1 cellular context compared by ENCODE assay signal in the genomic region with DNA sequence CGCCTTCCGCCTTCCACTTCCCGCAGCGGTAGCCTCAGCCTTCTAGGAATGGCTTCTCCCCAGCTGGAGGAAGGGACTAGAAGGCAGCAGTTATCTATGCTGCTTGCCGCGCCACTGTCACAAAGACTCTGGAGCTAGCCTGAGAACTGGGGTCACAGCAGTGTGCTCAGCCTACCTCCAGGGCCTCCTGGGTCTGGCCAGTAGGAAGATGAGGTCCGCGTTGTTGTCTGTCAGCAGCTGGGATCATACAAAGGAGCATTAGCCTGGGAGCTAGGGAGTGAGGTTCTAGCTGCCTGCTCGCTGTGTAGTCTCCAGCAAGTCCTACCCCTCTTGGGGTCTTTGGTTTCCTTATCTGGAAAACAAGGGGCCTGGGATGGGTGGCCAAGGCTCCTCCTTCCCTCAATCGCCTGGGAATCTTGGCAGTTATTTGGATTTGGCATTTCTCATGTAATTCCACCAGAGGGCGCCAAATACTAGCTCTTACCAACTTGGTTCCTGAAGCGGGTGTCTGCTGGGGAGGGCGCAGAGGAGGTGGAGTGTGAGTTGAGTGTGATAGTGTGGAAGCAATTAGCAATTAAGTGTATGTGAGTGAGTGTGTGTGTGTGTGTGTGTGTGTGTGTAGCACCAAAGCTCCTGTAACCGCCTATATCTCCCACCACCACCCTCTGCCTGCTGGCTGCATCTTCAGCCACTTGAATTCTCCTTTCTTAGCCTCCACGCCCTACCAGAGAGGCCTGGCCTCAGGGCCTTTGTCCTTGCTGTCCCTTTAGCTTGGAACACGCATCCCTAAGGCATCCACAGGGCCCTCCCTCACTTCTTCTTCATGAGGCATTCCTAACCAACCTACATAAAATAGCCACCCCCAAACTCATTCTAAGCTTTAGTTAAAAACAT.
TF ChIP-seq lines count a peak whose summit lies in the region.

No MANE protein-coding gene starts in this region.

TF ChIP-seq in HepG2, 621 proteins besides CTCF, POLR2A, EP300 and RAD21 (continued from another document):
- TF ChIP-seq, protein P1, sequence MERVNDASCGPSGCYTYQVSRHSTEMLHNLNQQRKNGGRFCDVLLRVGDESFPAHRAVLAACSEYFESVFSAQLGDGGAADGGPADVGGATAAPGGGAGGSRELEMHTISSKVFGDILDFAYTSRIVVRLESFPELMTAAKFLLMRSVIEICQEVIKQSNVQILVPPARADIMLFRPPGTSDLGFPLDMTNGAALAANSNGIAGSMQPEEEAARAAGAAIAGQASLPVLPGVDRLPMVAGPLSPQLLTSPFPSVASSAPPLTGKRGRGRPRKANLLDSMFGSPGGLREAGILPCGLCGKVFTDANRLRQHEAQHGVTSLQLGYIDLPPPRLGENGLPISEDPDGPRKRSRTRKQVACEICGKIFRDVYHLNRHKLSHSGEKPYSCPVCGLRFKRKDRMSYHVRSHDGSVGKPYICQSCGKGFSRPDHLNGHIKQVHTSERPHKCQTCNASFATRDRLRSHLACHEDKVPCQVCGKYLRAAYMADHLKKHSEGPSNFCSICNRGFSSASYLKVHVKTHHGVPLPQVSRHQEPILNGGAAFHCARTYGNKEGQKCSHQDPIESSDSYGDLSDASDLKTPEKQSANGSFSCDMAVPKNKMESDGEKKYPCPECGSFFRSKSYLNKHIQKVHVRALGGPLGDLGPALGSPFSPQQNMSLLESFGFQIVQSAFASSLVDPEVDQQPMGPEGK (CRISPR knock-in tag; IDR thresholded peaks at IDR 0.05), result peak; percentile 42
- peak; percentile 94 for TF ChIP-seq STAG1 (CRISPR knock-in tag; IDR thresholded peaks at IDR 0.05)
- no peak for TF ChIP-seq ZNF792 (CRISPR knock-in tag; IDR thresholded peaks at IDR 0.05)
- peak; percentile 49; the same call in 1 of the 2 replicates for TF ChIP-seq TSC22D2 (CRISPR knock-in tag; IDR thresholded peaks at IDR 0.05; ENCODE audit: borderline replicate concordance)
- no peak for TF ChIP-seq ZSCAN12 (CRISPR knock-in tag; IDR thresholded peaks at IDR 0.05)
- TF ChIP-seq, protein P2, sequence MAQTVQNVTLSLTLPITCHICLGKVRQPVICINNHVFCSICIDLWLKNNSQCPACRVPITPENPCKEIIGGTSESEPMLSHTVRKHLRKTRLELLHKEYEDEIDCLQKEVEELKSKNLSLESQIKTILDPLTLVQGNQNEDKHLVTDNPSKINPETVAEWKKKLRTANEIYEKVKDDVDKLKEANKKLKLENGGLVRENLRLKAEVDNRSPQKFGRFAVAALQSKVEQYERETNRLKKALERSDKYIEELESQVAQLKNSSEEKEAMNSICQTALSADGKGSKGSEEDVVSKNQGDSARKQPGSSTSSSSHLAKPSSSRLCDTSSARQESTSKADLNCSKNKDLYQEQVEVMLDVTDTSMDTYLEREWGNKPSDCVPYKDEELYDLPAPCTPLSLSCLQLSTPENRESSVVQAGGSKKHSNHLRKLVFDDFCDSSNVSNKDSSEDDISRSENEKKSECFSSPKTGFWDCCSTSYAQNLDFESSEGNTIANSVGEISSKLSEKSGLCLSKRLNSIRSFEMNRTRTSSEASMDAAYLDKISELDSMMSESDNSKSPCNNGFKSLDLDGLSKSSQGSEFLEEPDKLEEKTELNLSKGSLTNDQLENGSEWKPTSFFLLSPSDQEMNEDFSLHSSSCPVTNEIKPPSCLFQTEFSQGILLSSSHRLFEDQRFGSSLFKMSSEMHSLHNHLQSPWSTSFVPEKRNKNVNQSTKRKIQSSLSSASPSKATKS (CRISPR knock-in tag; IDR thresholded peaks at IDR 0.05), result no peak
- peak; percentile 97 for TF ChIP-seq SMC3 (IDR thresholded peaks at IDR 0.05; ENCODE audit: low read length)
- TF ChIP-seq, protein P3, sequence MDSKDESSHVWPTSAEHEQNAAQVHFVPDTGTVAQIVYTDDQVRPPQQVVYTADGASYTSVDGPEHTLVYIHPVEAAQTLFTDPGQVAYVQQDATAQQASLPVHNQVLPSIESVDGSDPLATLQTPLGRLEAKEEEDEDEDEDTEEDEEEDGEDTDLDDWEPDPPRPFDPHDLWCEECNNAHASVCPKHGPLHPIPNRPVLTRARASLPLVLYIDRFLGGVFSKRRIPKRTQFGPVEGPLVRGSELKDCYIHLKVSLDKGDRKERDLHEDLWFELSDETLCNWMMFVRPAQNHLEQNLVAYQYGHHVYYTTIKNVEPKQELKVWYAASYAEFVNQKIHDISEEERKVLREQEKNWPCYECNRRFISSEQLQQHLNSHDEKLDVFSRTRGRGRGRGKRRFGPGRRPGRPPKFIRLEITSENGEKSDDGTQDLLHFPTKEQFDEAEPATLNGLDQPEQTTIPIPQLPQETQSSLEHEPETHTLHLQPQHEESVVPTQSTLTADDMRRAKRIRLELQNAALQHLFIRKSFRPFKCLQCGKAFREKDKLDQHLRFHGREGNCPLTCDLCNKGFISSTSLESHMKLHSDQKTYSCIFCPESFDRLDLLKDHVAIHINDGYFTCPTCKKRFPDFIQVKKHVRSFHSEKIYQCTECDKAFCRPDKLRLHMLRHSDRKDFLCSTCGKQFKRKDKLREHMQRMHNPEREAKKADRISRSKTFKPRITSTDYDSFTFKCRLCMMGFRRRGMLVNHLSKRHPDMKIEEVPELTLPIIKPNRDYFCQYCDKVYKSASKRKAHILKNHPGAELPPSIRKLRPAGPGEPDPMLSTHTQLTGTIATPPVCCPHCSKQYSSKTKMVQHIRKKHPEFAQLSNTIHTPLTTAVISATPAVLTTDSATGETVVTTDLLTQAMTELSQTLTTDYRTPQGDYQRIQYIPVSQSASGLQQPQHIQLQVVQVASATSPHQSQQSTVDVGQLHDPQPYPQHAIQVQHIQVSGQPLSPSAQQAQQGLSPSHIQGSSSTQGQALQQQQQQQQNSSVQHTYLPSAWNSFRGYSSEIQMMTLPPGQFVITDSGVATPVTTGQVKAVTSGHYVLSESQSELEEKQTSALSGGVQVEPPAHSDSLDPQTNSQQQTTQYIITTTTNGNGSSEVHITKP (CRISPR knock-in tag; IDR thresholded peaks at IDR 0.05; ENCODE audit: low read depth), result no peak
TF ChIP-seq in HepG2: peak in this region for 5.
